21 cellular contexts compared by ENCODE assay signal in the genomic region with DNA sequence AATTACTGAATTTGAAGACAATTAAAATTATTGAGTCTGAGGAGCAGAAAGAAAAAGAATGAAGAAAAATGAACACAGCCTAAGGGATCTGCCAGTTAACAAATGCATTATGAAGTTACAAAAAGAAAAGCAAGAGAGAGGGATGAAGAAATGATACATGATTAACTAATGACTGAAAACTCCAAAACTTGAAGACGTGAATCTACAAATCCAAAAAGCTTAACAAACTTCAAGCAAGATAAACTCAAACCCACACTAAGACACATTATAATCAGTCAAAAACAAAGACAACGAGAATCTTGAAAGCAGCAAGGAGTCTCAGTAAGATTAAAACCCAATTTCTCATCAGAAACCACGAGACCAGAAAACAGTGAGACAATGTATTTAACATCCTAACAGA. TPM values are rescaled to one million over a fixed set of nuclear protein-coding genes. Genes with fewer than 3 reads are reported as not detected.
A peak's percentile ranks its signal among the peaks of the same experiment; 100 is the strongest.
DNase-seq lines count a peak whose midpoint lies in the region; ATAC-seq, FAIRE-seq and TF ChIP-seq lines count a peak whose summit lies in the region.
"Had no signal": no experiment of that assay in that cellular context is flagged by ENCODE, and none has a peak within 500 bp of the region (broad histone marks: within the 10 kb centered on the region; RNA-seq: fewer than 3 reads in every experiment).

No MANE protein-coding gene starts in this region.

- ATAC-seq in K562 = no peak
- no peak for ATAC-seq in stimulated activated naive CD8-positive, alpha-beta T cell treated with anti-CD3 and anti-CD28 coated beads, Interleukin-15, Interleukin-2, amounts not matched to agents 100 U/mL and 50 U/mL, for 24 hours

- H3K36me3 ChIP-seq in K562 (ENCODE audit: control insufficient read depth, insufficient read depth, low read length) = peaks cover 10% of the 10 kb centered on the region
- H3K36me3 ChIP-seq: BE2C had no signal

- H3K4me1 ChIP-seq in K562 (replicated peaks in 1 of 2; ENCODE audit: control insufficient read depth in 2 of 2, insufficient read depth in 2 of 2, low read length in 2 of 2) = no peaks in the 10 kb centered on the region
- H3K4me1 ChIP-seq: BE2C; BLaER1 treated with 17β-estradiol and CSF1 and Interleukin-3, amounts not matched to agents 10 nM and 100 nM had no signal

- DNase-seq in D721Med (ENCODE audit: insufficient read length, low spot score) = no peak
- peak; percentile 14 for DNase-seq in OCI-M1 (lab: John Stamatoyannopoulos, UW)
- DNase-seq in amniotic epithelial cell (ENCODE audit: low read depth) = peak; percentile 38
- no peak for DNase-seq in K562 (ENCODE audit: extremely low read depth in 1 of 4, low spot score in 3 of 4)
- no peak for DNase-seq in stimulated activated naive CD8-positive, alpha-beta T cell treated with anti-CD3 and anti-CD28 coated beads, Interleukin-15, Interleukin-2, amounts not matched to agents 100 U/mL and 50 U/mL, for 24 hours
- DNase-seq in AG08395 (ENCODE audit: low spot score) = no peak
- no peak for DNase-seq in HK-2 (ENCODE audit: unreplicated experiment)
- DNase-seq: AML-193; BE2C; CD4-positive, alpha-beta T cell; CD8-positive, alpha-beta memory T cell; DMS53; DMS79 treated with DMSO at 0.1 percent for 48 hours; GF-D8; H7; HCEC 1CT had no signal

- H2AFZ ChIP-seq in K562 (ENCODE audit: low read depth, low read length) = no peak overlapping the region

- no TSS peak for BruUV-seq in K562 (replicated peaks; lab: Mats Ljungman, UMichigan)

- POLR2A ChIA-PET in K562 (lab: Yijun Ruan, JAX) = interaction anchor here (1.2 kb wide), 1 partner anchor 11 kb away, joined by 3 read pairs; no protein-coding TSS in a partner anchor

- no peak overlapping the region for H3K27ac ChIP-seq in K562 (ENCODE audit: extremely low read depth, low read depth, low read length)
- H3K27ac ChIP-seq: 22Rv1; BLaER1 treated with 17β-estradiol and CSF1 and Interleukin-3, amounts not matched to agents 10 nM and 100 nM had no signal

- no peak overlapping the region for H3K9ac ChIP-seq in K562 (ENCODE audit: insufficient read depth in 1 of 2, low read depth in 2 of 2, low read length in 2 of 2)
- H3K9ac ChIP-seq: BLaER1 treated with 17β-estradiol and CSF1 and Interleukin-3, amounts not matched to agents 10 nM and 100 nM had no signal

- no peak for TF ChIP-seq RAD21 in K562 (CRISPR knock-in tag; conservative IDR thresholded peaks at IDR 0.05 in 1 of 2, IDR thresholded peaks at IDR 0.05 in 1 of 2)

- in situ Hi-C loops in K562 (cut with MboI) = no loop called here

- H3K9me1 ChIP-seq in K562 (ENCODE audit: control insufficient read depth, insufficient read depth, low read length) = no peaks in the 10 kb centered on the region

- no peaks in the 10 kb centered on the region for H3K27me3 ChIP-seq in K562 (ENCODE audit: control insufficient read depth in 2 of 2, insufficient read depth in 2 of 2, low read length in 2 of 2)
- H3K27me3 ChIP-seq: BE2C; BLaER1 treated with 17β-estradiol and CSF1 and Interleukin-3, amounts not matched to agents 10 nM and 100 nM had no signal

- WGBS in K562 (ENCODE audit: insufficient coverage, low coverage, missing lambda C conversion rate) = 87% methylated on average over 3 of the region's 3 CpGs

- TF ChIP-seq CTCF in D721Med (IDR thresholded peaks at IDR 0.05; ENCODE audit: insufficient read depth, missing control alignments) = no peak
- TF ChIP-seq CTCF in K562 (IDR thresholded peaks at IDR 0.05 in 2 of 3, conservative IDR thresholded peaks at IDR 0.05 in 1 of 3; ENCODE audit: insufficient read depth in 2 of 3, low read depth in 1 of 3, low read length in 3 of 3) = no peak

- no peaks in the 10 kb centered on the region; the same call in 1 of the 2 replicates for H4K20me1 ChIP-seq in K562 (replicated peaks; ENCODE audit: control insufficient read depth, insufficient read depth, low read length)

- FAIRE-seq in D721Med (lab: Jason Lieb, UNC) = peak; percentile 88
- FAIRE-seq in K562 (lab: Jason Lieb, UNC) = no peak
- FAIRE-seq: A204.1, GM12892, H1 had no signal

- intact Hi-C loops in K562 (cut with micrococcal nuclease) = no loop called here

- CTCF ChIA-PET in K562 (lab: Yijun Ruan, JAX; ENCODE audit: low intra/inter-chr PET ratio) = no interaction called here

- no peak for TF ChIP-seq EP300 in K562 (IDR thresholded peaks at IDR 0.05; ENCODE audit: low read length)

- peaks cover 95% of the 10 kb centered on the region for H3K79me2 ChIP-seq in K562 (ENCODE audit: control insufficient read depth, insufficient read depth, low read length)

- no peak for TF ChIP-seq POLR2A in K562 (conservative IDR thresholded peaks at IDR 0.05)

- no peak overlapping the region for H3K4me2 ChIP-seq in K562 (ENCODE audit: insufficient read depth, low read length)
- H3K4me2 ChIP-seq: BLaER1 treated with 17β-estradiol and CSF1 and Interleukin-3, amounts not matched to agents 10 nM and 100 nM had no signal

- no peak overlapping the region for H3K4me3 ChIP-seq in K562
- H3K4me3 ChIP-seq: BLaER1 treated with 17β-estradiol and CSF1 and Interleukin-3, amounts not matched to agents 10 nM and 100 nM had no signal

- peaks cover 1% of the 10 kb centered on the region; the same call in 1 of the 2 replicates for H3K9me3 ChIP-seq in K562 (replicated peaks; ENCODE audit: control insufficient read depth, insufficient read depth, low read depth, low read length)
- H3K9me3 ChIP-seq: BE2C had no signal

TF ChIP-seq in K562, 482 proteins besides CTCF, POLR2A, EP300 and RAD21:
- TF ChIP-seq ZNF24 (IDR thresholded peaks at IDR 0.05) = peak; percentile 93
- peak; percentile 36 to 54; a peak in 2 of 4 replicates for TF ChIP-seq TRIM24 (IDR thresholded peaks at IDR 0.05)
- TF ChIP-seq CBFA2T3 (IDR thresholded peaks at IDR 0.05) = peak; percentile 7; the same call in 1 of the 2 replicates
- no peak for TF ChIP-seq POLR3A (IDR thresholded peaks at IDR 0.05; ENCODE audit: borderline replicate concordance, extremely low read depth, insufficient read depth, insufficient read length)
- peak; percentile 62; the same call in 1 of the 2 replicates for TF ChIP-seq TRIM28 (IDR thresholded peaks at IDR 0.05)
- TF ChIP-seq CBX3 (IDR thresholded peaks at IDR 0.05; ENCODE audit: borderline replicate concordance in 1 of 2, low read length in 2 of 2) = peak in 1 of 2 experiments; percentile 78; a peak in 2 of 3 replicates
- TF ChIP-seq, protein P1, sequence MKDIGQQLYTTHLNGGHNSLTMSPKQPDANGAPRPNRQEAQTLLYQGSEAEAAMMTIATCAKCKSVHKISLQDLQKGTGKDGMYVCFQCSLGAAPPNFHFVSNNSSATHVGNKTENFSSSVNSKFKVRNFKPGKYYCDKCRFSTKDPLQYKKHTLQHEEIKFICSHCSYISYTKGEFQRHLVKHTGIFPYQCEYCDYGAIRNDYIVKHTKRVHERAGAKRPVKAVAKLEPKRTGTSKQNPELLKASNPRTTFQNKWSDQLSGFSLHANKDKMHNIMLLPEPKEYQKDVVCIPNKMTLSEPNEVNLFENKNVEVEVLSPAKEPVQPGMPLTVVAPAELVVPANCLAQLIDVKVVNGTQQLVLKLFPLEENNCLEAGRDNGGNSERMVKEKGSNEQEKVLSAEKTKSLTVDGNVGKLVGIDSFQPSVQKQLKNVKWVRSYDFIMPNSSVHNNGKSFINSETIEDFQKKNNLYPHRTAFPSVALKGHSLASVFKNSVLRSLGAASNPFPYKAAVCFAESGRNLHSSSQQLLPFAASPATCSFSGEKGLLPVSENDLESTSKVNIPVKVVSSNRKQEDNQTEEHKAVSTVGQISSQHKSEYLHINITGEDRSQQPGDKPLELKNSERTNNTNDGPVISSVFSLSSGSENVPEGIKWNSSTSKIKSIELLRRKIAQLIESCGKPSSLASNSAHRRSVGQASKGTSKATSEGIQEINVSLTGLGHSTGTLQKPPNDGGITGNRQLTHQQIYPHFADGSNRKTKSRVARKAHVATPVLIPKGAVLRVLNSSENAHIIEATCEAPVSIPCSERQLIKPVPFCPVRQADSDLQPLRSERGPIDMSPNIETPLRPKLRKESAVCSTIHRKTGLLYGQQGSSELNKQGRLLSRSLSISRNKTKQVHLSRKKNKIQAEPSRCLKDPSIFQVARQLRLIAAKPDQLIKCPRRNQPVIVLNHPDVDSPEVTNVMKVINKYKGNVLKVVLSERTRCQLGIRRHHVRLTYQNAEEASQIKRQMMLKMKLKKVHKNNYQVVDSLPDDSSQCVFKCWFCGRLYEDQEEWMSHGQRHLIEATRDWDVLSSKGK (CRISPR knock-in tag; IDR thresholded peaks at IDR 0.05) = no peak
- TF ChIP-seq ZNF280A (IDR thresholded peaks at IDR 0.05; ENCODE audit: low read depth, partially characterized antibody) = peak; percentile 48

RNA-seq across cellular contexts. Expression of gene RPRD1A, which starts 15.6 kb away (rescaled TPM):
- 113 and 316 TPM in 2 replicates for total RNA-seq in K562 (2011; cell fraction: chromatin; rRNA removed; ENCODE audit: low replicate concordance)
- total RNA-seq in K562 (2011; cell fraction: nucleolus; rRNA removed) = 99.9 and 122 TPM in 2 replicates
- 188 and 269 TPM in 2 replicates for total RNA-seq in K562 (2011; cell fraction: nucleoplasm; rRNA removed)
- 61.1 and 63.8 TPM in 2 replicates for total RNA-seq in K562 (2014; rRNA removed)
- total RNA-seq in K562 (2014; rRNA removed; fragmentation: Illumina TruSeq; extraction: Trizol) = 69.3 and 74.5 TPM in 2 replicates
- total RNA-seq in K562 (2015; rRNA removed; fragmentation: Illumina TruSeq; extraction: Trizol) = 55.9 and 56.2 TPM in 2 replicates
- total RNA-seq in K562 (2021) = 65.0 and 66.0 TPM in 2 replicates
- 121 and 127 TPM in 2 replicates for polyA plus RNA-seq in K562 (2011; rRNA removed)
- polyA plus RNA-seq in K562 (2011; cell fraction: cytosol; rRNA removed) = 16.1 and 37.4 TPM in 2 replicates
- 313 and 349 TPM in 2 replicates for polyA plus RNA-seq in K562 (2011; cell fraction: nucleus; rRNA removed)
- polyA plus RNA-seq in K562 (2012) = 55.8 and 60.0 TPM in 2 replicates
- polyA plus RNA-seq in K562 (2014; fragmentation: Illumina TruSeq; extraction: Trizol) = 60.8 and 67.7 TPM in 2 replicates
- polyA plus RNA-seq in K562 (2014; fragmentation: Nextera tagmentation; extraction: Ambion mirVana) = 10 to 100 TPM; 30.2 to 36.7 TPM
- 130 and 142 TPM in 2 replicates for polyA plus RNA-seq in K562 (2014; rRNA removed)
- polyA minus RNA-seq in K562 (2011; rRNA and poly(A)+ RNA removed) = 58.1 and 85.0 TPM in 2 replicates
- 22.3 and 29.2 TPM in 2 replicates for polyA minus RNA-seq in K562 (2011; cell fraction: cytosol; rRNA and poly(A)+ RNA removed)
- polyA minus RNA-seq in K562 (2011; cell fraction: nucleus; rRNA and poly(A)+ RNA removed) = 128 and 197 TPM in 2 replicates

Comparison
In these comparisons a context has a peak if more than half of its experiments do, and no peak if none do; other contexts are left out.
1. DNase-seq: peak in OCI-M1 (single experiment) and amniotic epithelial cell (single experiment); none in D721Med (single experiment), K562 (0 of 4), stimulated activated naive CD8-positive, alpha-beta T cell treated with anti-CD3 and anti-CD28 coated beads, Interleukin-15, Interleukin-2, amounts not matched to agents 100 U/mL and 50 U/mL, for 24 hours (single experiment), AG08395 (single experiment) and HK-2 (single experiment).